Comparison of ENCODE assay signal across 1 cellular context in the genomic region with DNA sequence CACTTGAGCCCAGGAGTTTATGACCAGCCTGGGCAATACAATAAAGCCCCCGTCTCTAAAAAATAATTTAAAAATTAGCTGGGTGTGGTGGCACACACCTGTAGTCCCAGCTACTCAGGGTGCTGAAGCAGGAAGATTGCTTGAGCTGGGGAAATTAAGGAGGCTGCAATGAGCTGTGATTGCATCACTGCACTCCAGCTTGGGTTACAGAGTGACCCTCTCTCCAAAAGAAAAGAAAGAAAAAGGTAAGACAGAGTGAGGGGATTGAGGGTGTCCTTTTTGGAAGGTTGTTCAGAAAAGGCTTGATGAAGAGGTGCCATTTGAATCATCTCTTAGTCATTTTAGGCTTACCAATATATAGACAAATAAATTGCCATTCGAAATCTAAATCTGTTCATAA.
TF ChIP-seq lines count a peak whose summit lies in the region.

No MANE protein-coding gene starts in this region.

TF ChIP-seq in HepG2, 621 proteins besides CTCF, POLR2A, EP300 and RAD21:
- TF ChIP-seq CEBPB (IDR thresholded peaks at IDR 0.05; ENCODE audit: borderline replicate concordance, low read depth, low read length) (peak; percentile 44; the same call in 1 of the 2 replicates), HNF4G (IDR thresholded peaks at IDR 0.05; ENCODE audit: borderline replicate concordance, low read depth, low read length) (no peak), HNF4G (CRISPR knock-in tag; IDR thresholded peaks at IDR 0.05; ENCODE audit: borderline replicate concordance, low read depth) (no peak), ZNF780A (CRISPR knock-in tag; IDR thresholded peaks at IDR 0.05) (no peak), CEBPG (CRISPR knock-in tag; IDR thresholded peaks at IDR 0.05) (peak; percentile 9; the same call in 1 of the 2 replicates)
